Comparison of ENCODE assay signal across 12 cellular contexts in the genomic region with DNA sequence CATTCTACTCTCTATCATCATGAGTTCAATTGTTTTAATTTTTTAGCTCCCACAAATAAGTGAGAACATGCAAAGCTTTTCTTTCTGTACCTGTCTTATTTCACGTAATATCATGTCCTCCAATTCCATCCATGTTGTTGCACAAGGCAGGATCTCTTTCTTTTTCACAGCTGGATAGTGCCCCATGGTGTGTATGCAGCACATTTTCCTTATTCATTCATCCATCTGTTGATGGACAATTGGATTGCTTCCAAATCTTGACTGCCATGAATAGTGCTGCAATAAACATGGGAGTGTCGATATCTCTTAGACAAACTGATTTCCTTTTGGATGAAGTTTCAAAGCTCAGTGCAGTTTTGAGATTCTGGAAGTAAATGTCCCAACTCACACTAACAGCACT.
"Had no signal": no experiment of that assay in that cellular context is flagged by ENCODE, and none has a peak within 500 bp of the region (broad histone marks: within the 10 kb centered on the region; RNA-seq: fewer than 3 reads in every experiment).

No MANE protein-coding gene starts in this region.

- H3K4me3 ChIP-seq: tibial artery, vagina had no signal

- H3K9me3 ChIP-seq: tibial artery, vagina had no signal

- DNase-seq: activated CD4-positive, alpha-beta T cell treated with anti-CD3 and anti-CD28 coated beads, Interleukin-2, amount 50 U/mL, for 48 hours; activated gamma-delta T cell; activated T-cell treated with anti-CD3 and anti-CD28 coated beads, Interleukin-2, amount 50 U/mL, for 4 hours; amygdala; brain microvascular endothelial cell; cerebellar nuclear complex; natural killer cell; right cardiac atrium; tibial artery had no signal

- H3K27ac ChIP-seq: brain microvascular endothelial cell, tibial artery, vagina had no signal

- H3K27me3 ChIP-seq: brain microvascular endothelial cell, vagina had no signal

- ATAC-seq: activated T-cell treated with anti-CD3 and anti-CD28 coated beads, Interleukin-2, amount 50 U/mL, for 4 hours; esophagus mucosa; natural killer cell; right cardiac atrium; stimulated activated effector memory CD8-positive, alpha-beta T cell treated with anti-CD3 and anti-CD28 coated beads, Interleukin-12 subunit alpha, Interleukin-12 subunit beta, amount 100 ng/mL, for 72 hours had no signal

- H3K4me1 ChIP-seq: tibial artery, vagina had no signal

- H3K36me3 ChIP-seq: brain microvascular endothelial cell, tibial artery, vagina had no signal
